Comparison of ENCODE assay signal across 1 cellular context in genomic region chr7:22696672-22697071, GRCh38.
A peak's percentile ranks its signal among the peaks of the same experiment; 100 is the strongest.
TF ChIP-seq lines count a peak whose summit lies in the region.

No MANE protein-coding gene starts in this region.

TF ChIP-seq in K562, 482 proteins besides CTCF, POLR2A, EP300 and RAD21 (continued from another document and continues in another):
- TF ChIP-seq ZBTB40 (IDR thresholded peaks at IDR 0.05) (no peak), ZBTB40 (CRISPR knock-in tag; IDR thresholded peaks at IDR 0.05) (no peak), HMG20A (CRISPR knock-in tag; conservative IDR thresholded peaks at IDR 0.05) (no peak), U2AF2 (optimal IDR thresholded peaks at IDR 0.05; ENCODE audit: low read depth, low read length) (no peak), GTF3C2 (IDR thresholded peaks at IDR 0.05; ENCODE audit: borderline replicate concordance, extremely low read depth, insufficient read length) (no peak), ATF1 (CRISPR knock-in tag; IDR thresholded peaks at IDR 0.05) (no peak), ATF1 (tag; IDR thresholded peaks at IDR 0.05) (no peak), LCOR (CRISPR knock-in tag; IDR thresholded peaks at IDR 0.05) (no peak), ZNF639 (CRISPR knock-in tag; conservative IDR thresholded peaks at IDR 0.05 in 1 of 2, IDR thresholded peaks at IDR 0.05 in 1 of 2) (no peak), MLLT1 (IDR thresholded peaks at IDR 0.05) (peak; percentile 58 to 68; a peak in 2 of 4 replicates), DMBX1 (CRISPR knock-in tag; IDR thresholded peaks at IDR 0.05; ENCODE audit: borderline replicate concordance) (peak; percentile 80; the same call in 1 of the 2 replicates), ZNF695 (CRISPR knock-in tag; IDR thresholded peaks at IDR 0.05) (no peak), BMI1 (IDR thresholded peaks at IDR 0.05; ENCODE audit: low read length) (no peak), SOX6 (IDR thresholded peaks at IDR 0.05) (peak; percentile 32), ZNF277 (CRISPR knock-in tag; IDR thresholded peaks at IDR 0.05; ENCODE audit: borderline replicate concordance) (no peak), ZNF79 (CRISPR knock-in tag; IDR thresholded peaks at IDR 0.05; ENCODE audit: low read depth) (0 out of 2 replicates have a peak, but pooled peaks have one; percentile 28), MTF1 (CRISPR knock-in tag; IDR thresholded peaks at IDR 0.05; ENCODE audit: borderline replicate concordance) (no peak), REST (CRISPR knock-in tag; IDR thresholded peaks at IDR 0.05; ENCODE audit: low read depth) (0 out of 2 replicates have a peak, but pooled peaks have one; percentile 43), E4F1 (CRISPR knock-in tag; IDR thresholded peaks at IDR 0.05; ENCODE audit: borderline replicate concordance) (no peak), ZNF644 (tag; IDR thresholded peaks at IDR 0.05; ENCODE audit: low read depth) (no peak), ZNF449 (CRISPR knock-in tag; IDR thresholded peaks at IDR 0.05) (no peak), ZNF740 (CRISPR knock-in tag; IDR thresholded peaks at IDR 0.05) (no peak), ZNF740 (tag; IDR thresholded peaks at IDR 0.05) (no peak), GABPA (tag; conservative IDR thresholded peaks at IDR 0.05; ENCODE audit: low read depth) (0 out of 2 replicates have a peak, but pooled peaks have one; percentile 28), GTF2B (IDR thresholded peaks at IDR 0.05; ENCODE audit: extremely low read depth, insufficient read length) (no peak), CREM (IDR thresholded peaks at IDR 0.05; ENCODE audit: low read depth) (peak; percentile 55; the same call in 1 of the 2 replicates)
